ENCODE assay signal across 14 cellular contexts in genomic region chr7:23349484-23350157, GRCh38. TPM values are rescaled to one million over a fixed set of nuclear protein-coding genes. Genes with fewer than 3 reads are reported as not detected.
DNase-seq lines count a peak whose midpoint lies in the region; ATAC-seq and TF ChIP-seq lines count a peak whose summit lies in the region.
"Had no signal": no experiment of that assay in that cellular context is flagged by ENCODE, and none has a peak within 500 bp of the region (broad histone marks: within the 10 kb centered on the region; RNA-seq: fewer than 3 reads in every experiment).

No MANE protein-coding gene starts in this region.

- H3K36me3 ChIP-seq in NT2/D1 (ENCODE audit: insufficient read depth, insufficient read length, low read length) (peaks cover 44% of the 10 kb centered on the region), endodermal cell (ENCODE audit: control insufficient read depth, insufficient read depth, low read length) (peaks cover 54% of the 10 kb centered on the region), neural progenitor cell (peaks cover 2% of the 10 kb centered on the region)
- H3K36me3 ChIP-seq: spleen had no signal

- H3K9ac ChIP-seq in NT2/D1 (ENCODE audit: insufficient read length, low read depth) (no peak overlapping the region), endodermal cell (ENCODE audit: extremely low read depth, low read length, poor library complexity, severe bottlenecking) (no peak overlapping the region), neural progenitor cell (no peak overlapping the region)

- no peaks in the 10 kb centered on the region for H3K9me3 Mint-ChIP-seq in endodermal cell
- H3K9me3 Mint-ChIP-seq in neural progenitor cell: no peaks in the 10 kb centered on the region

- H3K27me3 Mint-ChIP-seq in endodermal cell (ENCODE audit: insufficient read depth): no peaks in the 10 kb centered on the region
- H3K27me3 Mint-ChIP-seq in neural progenitor cell (ENCODE audit: insufficient read depth, low read depth): no peaks in the 10 kb centered on the region

- peak overlapping the region; percentile 6 for H3K27ac ChIP-seq in endodermal cell (ENCODE audit: low read depth, low read length)
- H3K27ac ChIP-seq in neural progenitor cell: peak overlapping the region; percentile 35
- H3K27ac ChIP-seq: SK-N-MC, spleen had no signal

- no peak overlapping the region for H3K4me3 ChIP-seq in NT2/D1 (ENCODE audit: insufficient read length, low read depth)
- no peak overlapping the region for H3K4me3 ChIP-seq in endodermal cell (ENCODE audit: low read length)
- H3K4me3 ChIP-seq in neural progenitor cell: no peak overlapping the region
- H3K4me3 ChIP-seq: SK-N-MC, spleen had no signal

- 66 to 69% methylated on average over 7 of the region's 7 CpGs for WGBS in endodermal cell (ENCODE audit: insufficient coverage in 1 of 2, insufficient read length in 1 of 2), 2 experiments

- H3K4me3 Mint-ChIP-seq in endodermal cell: no peak overlapping the region
- H3K4me3 Mint-ChIP-seq in neural progenitor cell: no peak overlapping the region

- no peaks in the 10 kb centered on the region for H3K27me3 ChIP-seq in NT2/D1 (ENCODE audit: insufficient read depth, insufficient read length)
- H3K27me3 ChIP-seq in endodermal cell (ENCODE audit: control insufficient read depth, insufficient read depth, low read length, poor library complexity, severe bottlenecking): no peaks in the 10 kb centered on the region
- no peaks in the 10 kb centered on the region for H3K27me3 ChIP-seq in neural progenitor cell
- H3K27me3 ChIP-seq: spleen had no signal

- H3K27ac Mint-ChIP-seq in endodermal cell (peak overlapping the region; percentile 46), neural progenitor cell (peak overlapping the region; percentile 43)

- H3F3A ChIP-seq in neural progenitor cell (ENCODE audit: low read depth): peaks cover 51% of the 10 kb centered on the region

- H3K9me3 ChIP-seq in NT2/D1 (ENCODE audit: insufficient read depth, low read length) (no peaks in the 10 kb centered on the region), endodermal cell (ENCODE audit: control insufficient read depth, low read length) (no peaks in the 10 kb centered on the region), neural progenitor cell (ENCODE audit: low read depth) (no peaks in the 10 kb centered on the region)
- H3K9me3 ChIP-seq: spleen had no signal

- H4K20me1 ChIP-seq in neural progenitor cell (ENCODE audit: low read depth): peaks cover 73% of the 10 kb centered on the region

- peak; percentile 93 for DNase-seq in EL
- DNase-seq in NT2/D1 (ENCODE audit: low read depth, low spot score): peak; percentile 44
- DNase-seq in endodermal cell: peak; percentile 53
- peak; percentile 71 for DNase-seq in neural progenitor cell (ENCODE audit: low spot score)
- DNase-seq in cerebellar nuclear complex (lab: John Stamatoyannopoulos, UW): no peak
- DNase-seq: anterior cingulate cortex, DND-41, midbrain, NCI-H2171, spleen had no signal

- peaks cover 48% of the 10 kb centered on the region for H3K4me1 Mint-ChIP-seq in endodermal cell
- peaks cover 64% of the 10 kb centered on the region for H3K4me1 Mint-ChIP-seq in neural progenitor cell

- ATAC-seq in HG03139 (IDR thresholded peaks at IDR 0.05; ENCODE audit: unreplicated experiment) (no peak), GM21367 (IDR thresholded peaks at IDR 0.05; ENCODE audit: unreplicated experiment) (no peak), HG02852 (IDR thresholded peaks at IDR 0.05; ENCODE audit: unreplicated experiment) (no peak)

- H3K4me2 ChIP-seq in neural progenitor cell: peak overlapping the region; percentile 42

- TF ChIP-seq CTCF in endodermal cell (conservative IDR thresholded peaks at IDR 0.05) (no peak), neural progenitor cell (IDR thresholded peaks at IDR 0.05) (no peak)

- no peak overlapping the region for H2AFZ ChIP-seq in neural progenitor cell (replicated peaks)

- peaks cover 58% of the 10 kb centered on the region for H3K79me2 ChIP-seq in neural progenitor cell (ENCODE audit: low read depth)

- H3K36me3 Mint-ChIP-seq in endodermal cell (ENCODE audit: low read depth): peaks cover 44% of the 10 kb centered on the region
- peaks cover 36% of the 10 kb centered on the region for H3K36me3 Mint-ChIP-seq in neural progenitor cell

- H3K4me1 ChIP-seq in NT2/D1 (ENCODE audit: insufficient read depth, insufficient read length) (no peaks in the 10 kb centered on the region), endodermal cell (ENCODE audit: control insufficient read depth, insufficient read depth, low read length) (peaks cover 10% of the 10 kb centered on the region), neural progenitor cell (peaks cover 59% of the 10 kb centered on the region)

RNA-seq across cellular contexts. Expression of gene MALSU1, which starts 50.5 kb away (rescaled TPM):
- 10 to 100 TPM; 73.5 to 87.4 TPM for total RNA-seq in endodermal cell
- 69.1 TPM for polyA plus RNA-seq in endodermal cell (2013, experiment 1 of 2)
- 64.2 TPM for polyA plus RNA-seq in endodermal cell (2013, experiment 2 of 2)
- total RNA-seq in neural progenitor cell (ENCODE audit: low replicate concordance): 48.7 and 58.1 TPM in 2 replicates

Comparison
In these comparisons a context has a peak if more than half of its experiments do, and no peak if none do; other contexts are left out.
1. DNase-seq: peak in EL (single experiment), NT2/D1 (single experiment), endodermal cell (single experiment) and neural progenitor cell (single experiment); none in cerebellar nuclear complex (0 of 2).